Comparison of ENCODE assay signal across 1 cellular context in the genomic region with DNA sequence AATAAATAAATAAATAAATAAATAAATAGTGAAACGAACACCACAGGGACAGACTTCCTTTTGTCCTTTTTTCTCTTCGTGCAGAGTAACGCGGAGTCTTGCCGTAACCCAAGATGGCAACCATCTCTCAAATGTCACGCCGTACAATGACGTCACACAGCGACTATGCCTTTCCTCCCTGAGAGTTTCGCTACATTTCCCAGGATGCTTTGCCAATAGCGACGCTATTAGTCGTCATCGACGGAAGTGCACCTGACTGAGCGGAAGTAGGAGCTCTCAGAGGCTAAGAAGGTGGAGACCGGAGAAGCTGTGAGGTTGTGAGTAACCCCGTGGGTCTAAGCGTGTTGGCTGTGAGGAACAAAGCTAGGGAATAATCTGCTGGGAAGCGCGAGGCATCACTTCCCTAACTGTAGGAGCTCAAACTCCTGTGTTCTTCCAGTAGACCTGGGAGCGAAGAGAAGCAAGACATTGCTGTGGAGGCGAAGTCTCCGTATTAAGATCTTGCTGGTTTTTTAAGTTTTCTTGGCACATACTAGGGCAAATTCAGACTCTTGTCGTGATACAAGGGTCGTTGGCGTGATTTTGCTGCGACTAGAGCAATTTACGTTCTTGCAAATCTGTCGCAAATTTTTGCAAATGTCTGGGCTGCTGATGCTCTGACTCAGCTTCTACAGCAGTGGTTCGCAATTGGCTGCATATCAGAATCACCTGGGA.
TF ChIP-seq lines count a peak whose summit lies in the region.

A gene with protein sequence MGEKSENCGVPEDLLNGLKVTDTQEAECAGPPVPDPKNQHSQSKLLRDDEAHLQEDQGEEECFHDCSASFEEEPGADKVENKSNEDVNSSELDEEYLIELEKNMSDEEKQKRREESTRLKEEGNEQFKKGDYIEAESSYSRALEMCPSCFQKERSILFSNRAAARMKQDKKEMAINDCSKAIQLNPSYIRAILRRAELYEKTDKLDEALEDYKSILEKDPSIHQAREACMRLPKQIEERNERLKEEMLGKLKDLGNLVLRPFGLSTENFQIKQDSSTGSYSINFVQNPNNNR (plus strand): TSS at position 263 of the 714 bp plus-strand sequence. CDS start 1,390 bp downstream, outside the sequence.

TF ChIP-seq in GM12878, 131 proteins besides CTCF, POLR2A, EP300 and RAD21 (continued from another document and continues in another):
- TF ChIP-seq, protein P1, sequence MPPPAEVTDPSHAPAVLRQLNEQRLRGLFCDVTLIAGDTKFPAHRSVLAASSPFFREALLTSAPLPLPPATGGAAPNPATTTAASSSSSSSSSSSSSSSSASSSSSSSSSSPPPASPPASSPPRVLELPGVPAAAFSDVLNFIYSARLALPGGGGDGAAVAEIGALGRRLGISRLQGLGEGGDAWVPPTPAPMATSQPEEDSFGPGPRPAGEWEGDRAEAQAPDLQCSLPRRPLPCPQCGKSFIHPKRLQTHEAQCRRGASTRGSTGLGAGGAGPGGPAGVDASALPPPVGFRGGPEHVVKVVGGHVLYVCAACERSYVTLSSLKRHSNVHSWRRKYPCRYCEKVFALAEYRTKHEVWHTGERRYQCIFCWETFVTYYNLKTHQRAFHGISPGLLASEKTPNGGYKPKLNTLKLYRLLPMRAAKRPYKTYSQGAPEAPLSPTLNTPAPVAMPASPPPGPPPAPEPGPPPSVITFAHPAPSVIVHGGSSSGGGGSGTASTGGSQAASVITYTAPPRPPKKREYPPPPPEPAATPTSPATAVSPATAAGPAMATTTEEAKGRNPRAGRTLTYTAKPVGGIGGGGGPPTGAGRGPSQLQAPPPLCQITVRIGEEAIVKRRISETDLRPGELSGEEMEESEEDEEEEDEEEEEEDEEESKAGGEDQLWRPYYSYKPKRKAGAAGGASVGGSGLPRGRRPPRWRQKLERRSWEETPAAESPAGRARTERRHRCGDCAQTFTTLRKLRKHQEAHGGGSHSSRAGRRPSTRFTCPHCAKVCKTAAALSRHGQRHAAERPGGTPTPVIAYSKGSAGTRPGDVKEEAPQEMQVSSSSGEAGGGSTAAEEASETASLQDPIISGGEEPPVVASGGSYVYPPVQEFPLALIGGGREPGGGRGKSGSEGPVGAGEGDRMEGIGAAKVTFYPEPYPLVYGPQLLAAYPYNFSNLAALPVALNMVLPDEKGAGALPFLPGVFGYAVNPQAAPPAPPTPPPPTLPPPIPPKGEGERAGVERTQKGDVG (CRISPR knock-in tag; IDR thresholded peaks at IDR 0.05) = no peak
- TF ChIP-seq BMI1 (IDR thresholded peaks at IDR 0.05; ENCODE audit: borderline replicate concordance) (no peak), ZNF622 (IDR thresholded peaks at IDR 0.05) (no peak), TAF1 (IDR thresholded peaks at IDR 0.05; ENCODE audit: borderline replicate concordance, low read depth, low read length) (peak; percentile 93), KDM1A (IDR thresholded peaks at IDR 0.05; ENCODE audit: borderline replicate concordance) (no peak), ZNF384 (IDR thresholded peaks at IDR 0.05; ENCODE audit: borderline replicate concordance, low read depth, low read length) (no peak), MEF2B (IDR thresholded peaks at IDR 0.05; ENCODE audit: partially characterized antibody, poor library complexity, severe bottlenecking) (peak; percentile 6), BACH1 (IDR thresholded peaks at IDR 0.05; ENCODE audit: borderline replicate concordance) (no peak; the same call in 1 of the 2 replicates), TCF7 (IDR thresholded peaks at IDR 0.05; ENCODE audit: borderline replicate concordance) (no peak), ASH2L (IDR thresholded peaks at IDR 0.05; ENCODE audit: borderline replicate concordance, low read depth) (no peak), DPF2 (IDR thresholded peaks at IDR 0.05) (no peak), PML (IDR thresholded peaks at IDR 0.05; ENCODE audit: low read length) (peak; percentile 97), POU2F2 (IDR thresholded peaks at IDR 0.05; ENCODE audit: borderline replicate concordance, low read depth, low read length) (peak; percentile 83; the same call in 2 of the 3 replicates), NR2C2 (IDR thresholded peaks at IDR 0.05; ENCODE audit: borderline replicate concordance, control insufficient read depth, insufficient read length, low read depth) (no peak), NR2C1 (IDR thresholded peaks at IDR 0.05) (peak; percentile 81), MYB (IDR thresholded peaks at IDR 0.05; ENCODE audit: borderline replicate concordance, low read depth, low read length) (no peak), JUND (IDR thresholded peaks at IDR 0.05; ENCODE audit: low read depth, low read length) (peak; percentile 85; the same call in 1 of the 2 replicates), NFIC (IDR thresholded peaks at IDR 0.05; ENCODE audit: low read depth, low read length) (0 out of 2 replicates have a peak, but pooled peaks have one; percentile 45), HDAC2 (IDR thresholded peaks at IDR 0.05) (no peak), KAT2A (conservative IDR thresholded peaks at IDR 0.05; ENCODE audit: control insufficient read depth, low read depth, low read length) (no peak), MEF2A (IDR thresholded peaks at IDR 0.05; ENCODE audit: insufficient read depth, low read depth, low read length) (no peak), IKZF1 (conservative IDR thresholded peaks at IDR 0.05) (peak; percentile 90), SUPT20H (IDR thresholded peaks at IDR 0.05; ENCODE audit: borderline replicate concordance, control insufficient read depth, low read depth, low read length) (no peak), CHD4 (IDR thresholded peaks at IDR 0.05) (no peak), IKZF2 (IDR thresholded peaks at IDR 0.05) (no peak), CBFB (IDR thresholded peaks at IDR 0.05; ENCODE audit: low read depth) (no peak; the same call in 1 of the 2 replicates), MYC (IDR thresholded peaks at IDR 0.05; ENCODE audit: insufficient read depth, insufficient read length, insufficient replicate concordance, low read length, severe bottlenecking) (no peak), KLF5 (IDR thresholded peaks at IDR 0.05; ENCODE audit: partially characterized antibody) (no peak), EGR1 (IDR thresholded peaks at IDR 0.05; ENCODE audit: borderline replicate concordance in 1 of 2, low read depth in 2 of 2, low read length in 2 of 2) (no peak), RUNX3 (IDR thresholded peaks at IDR 0.05; ENCODE audit: low read length) (no peak), MXI1 (IDR thresholded peaks at IDR 0.05; ENCODE audit: low read depth, low read length) (peak; percentile 89), ZNF207 (IDR thresholded peaks at IDR 0.05; ENCODE audit: borderline replicate concordance) (no peak), SUZ12 (IDR thresholded peaks at IDR 0.05; ENCODE audit: unreplicated experiment) (no peak), GABPA (IDR thresholded peaks at IDR 0.05; ENCODE audit: low read depth) (peak; percentile 95), ZZZ3 (IDR thresholded peaks at IDR 0.05; ENCODE audit: control insufficient read depth, insufficient read length, low read depth) (no peak), HDAC6 (IDR thresholded peaks at IDR 0.05; ENCODE audit: unreplicated experiment) (no peak), WRNIP1 (IDR thresholded peaks at IDR 0.05; ENCODE audit: borderline replicate concordance, low read depth, low read length) (peak; percentile 97; the same call in 1 of the 2 replicates), NBN (IDR thresholded peaks at IDR 0.05) (peak; percentile 100), TARDBP (IDR thresholded peaks at IDR 0.05; ENCODE audit: borderline replicate concordance) (peak; percentile 83; the same call in 1 of the 2 replicates), CHD1 (IDR thresholded peaks at IDR 0.05; ENCODE audit: low read depth, low read length) (no peak), MTA3 (IDR thresholded peaks at IDR 0.05; ENCODE audit: borderline replicate concordance, low read length) (no peak), RB1 (IDR thresholded peaks at IDR 0.05; ENCODE audit: borderline replicate concordance) (peak; percentile 69; the same call in 1 of the 2 replicates), POLR2AphosphoS2 (IDR thresholded peaks at IDR 0.05; ENCODE audit: low read depth, low read length) (peak; percentile 94)
- TF ChIP-seq, protein P2, sequence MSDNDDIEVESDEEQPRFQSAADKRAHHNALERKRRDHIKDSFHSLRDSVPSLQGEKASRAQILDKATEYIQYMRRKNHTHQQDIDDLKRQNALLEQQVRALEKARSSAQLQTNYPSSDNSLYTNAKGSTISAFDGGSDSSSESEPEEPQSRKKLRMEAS (IDR thresholded peaks at IDR 0.05; ENCODE audit: low read depth, low read length) = peak; percentile 71; the same call in 1 of the 2 replicates
- TF ChIP-seq, protein P3, sequence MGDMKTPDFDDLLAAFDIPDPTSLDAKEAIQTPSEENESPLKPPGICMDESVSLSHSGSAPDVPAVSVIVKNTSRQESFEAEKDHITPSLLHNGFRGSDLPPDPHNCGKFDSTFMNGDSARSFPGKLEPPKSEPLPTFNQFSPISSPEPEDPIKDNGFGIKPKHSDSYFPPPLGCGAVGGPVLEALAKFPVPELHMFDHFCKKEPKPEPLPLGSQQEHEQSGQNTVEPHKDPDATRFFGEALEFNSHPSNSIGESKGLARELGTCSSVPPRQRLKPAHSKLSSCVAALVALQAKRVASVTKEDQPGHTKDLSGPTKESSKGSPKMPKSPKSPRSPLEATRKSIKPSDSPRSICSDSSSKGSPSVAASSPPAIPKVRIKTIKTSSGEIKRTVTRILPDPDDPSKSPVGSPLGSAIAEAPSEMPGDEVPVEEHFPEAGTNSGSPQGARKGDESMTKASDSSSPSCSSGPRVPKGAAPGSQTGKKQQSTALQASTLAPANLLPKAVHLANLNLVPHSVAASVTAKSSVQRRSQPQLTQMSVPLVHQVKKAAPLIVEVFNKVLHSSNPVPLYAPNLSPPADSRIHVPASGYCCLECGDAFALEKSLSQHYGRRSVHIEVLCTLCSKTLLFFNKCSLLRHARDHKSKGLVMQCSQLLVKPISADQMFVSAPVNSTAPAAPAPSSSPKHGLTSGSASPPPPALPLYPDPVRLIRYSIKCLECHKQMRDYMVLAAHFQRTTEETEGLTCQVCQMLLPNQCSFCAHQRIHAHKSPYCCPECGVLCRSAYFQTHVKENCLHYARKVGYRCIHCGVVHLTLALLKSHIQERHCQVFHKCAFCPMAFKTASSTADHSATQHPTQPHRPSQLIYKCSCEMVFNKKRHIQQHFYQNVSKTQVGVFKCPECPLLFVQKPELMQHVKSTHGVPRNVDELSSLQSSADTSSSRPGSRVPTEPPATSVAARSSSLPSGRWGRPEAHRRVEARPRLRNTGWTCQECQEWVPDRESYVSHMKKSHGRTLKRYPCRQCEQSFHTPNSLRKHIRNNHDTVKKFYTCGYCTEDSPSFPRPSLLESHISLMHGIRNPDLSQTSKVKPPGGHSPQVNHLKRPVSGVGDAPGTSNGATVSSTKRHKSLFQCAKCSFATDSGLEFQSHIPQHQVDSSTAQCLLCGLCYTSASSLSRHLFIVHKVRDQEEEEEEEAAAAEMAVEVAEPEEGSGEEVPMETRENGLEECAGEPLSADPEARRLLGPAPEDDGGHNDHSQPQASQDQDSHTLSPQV (IDR thresholded peaks at IDR 0.05) = no peak
- TF ChIP-seq, protein P4, sequence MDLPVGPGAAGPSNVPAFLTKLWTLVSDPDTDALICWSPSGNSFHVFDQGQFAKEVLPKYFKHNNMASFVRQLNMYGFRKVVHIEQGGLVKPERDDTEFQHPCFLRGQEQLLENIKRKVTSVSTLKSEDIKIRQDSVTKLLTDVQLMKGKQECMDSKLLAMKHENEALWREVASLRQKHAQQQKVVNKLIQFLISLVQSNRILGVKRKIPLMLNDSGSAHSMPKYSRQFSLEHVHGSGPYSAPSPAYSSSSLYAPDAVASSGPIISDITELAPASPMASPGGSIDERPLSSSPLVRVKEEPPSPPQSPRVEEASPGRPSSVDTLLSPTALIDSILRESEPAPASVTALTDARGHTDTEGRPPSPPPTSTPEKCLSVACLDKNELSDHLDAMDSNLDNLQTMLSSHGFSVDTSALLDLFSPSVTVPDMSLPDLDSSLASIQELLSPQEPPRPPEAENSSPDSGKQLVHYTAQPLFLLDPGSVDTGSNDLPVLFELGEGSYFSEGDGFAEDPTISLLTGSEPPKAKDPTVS (IDR thresholded peaks at IDR 0.05; ENCODE audit: low read depth, low read length) = no peak
- TF ChIP-seq, protein P5, sequence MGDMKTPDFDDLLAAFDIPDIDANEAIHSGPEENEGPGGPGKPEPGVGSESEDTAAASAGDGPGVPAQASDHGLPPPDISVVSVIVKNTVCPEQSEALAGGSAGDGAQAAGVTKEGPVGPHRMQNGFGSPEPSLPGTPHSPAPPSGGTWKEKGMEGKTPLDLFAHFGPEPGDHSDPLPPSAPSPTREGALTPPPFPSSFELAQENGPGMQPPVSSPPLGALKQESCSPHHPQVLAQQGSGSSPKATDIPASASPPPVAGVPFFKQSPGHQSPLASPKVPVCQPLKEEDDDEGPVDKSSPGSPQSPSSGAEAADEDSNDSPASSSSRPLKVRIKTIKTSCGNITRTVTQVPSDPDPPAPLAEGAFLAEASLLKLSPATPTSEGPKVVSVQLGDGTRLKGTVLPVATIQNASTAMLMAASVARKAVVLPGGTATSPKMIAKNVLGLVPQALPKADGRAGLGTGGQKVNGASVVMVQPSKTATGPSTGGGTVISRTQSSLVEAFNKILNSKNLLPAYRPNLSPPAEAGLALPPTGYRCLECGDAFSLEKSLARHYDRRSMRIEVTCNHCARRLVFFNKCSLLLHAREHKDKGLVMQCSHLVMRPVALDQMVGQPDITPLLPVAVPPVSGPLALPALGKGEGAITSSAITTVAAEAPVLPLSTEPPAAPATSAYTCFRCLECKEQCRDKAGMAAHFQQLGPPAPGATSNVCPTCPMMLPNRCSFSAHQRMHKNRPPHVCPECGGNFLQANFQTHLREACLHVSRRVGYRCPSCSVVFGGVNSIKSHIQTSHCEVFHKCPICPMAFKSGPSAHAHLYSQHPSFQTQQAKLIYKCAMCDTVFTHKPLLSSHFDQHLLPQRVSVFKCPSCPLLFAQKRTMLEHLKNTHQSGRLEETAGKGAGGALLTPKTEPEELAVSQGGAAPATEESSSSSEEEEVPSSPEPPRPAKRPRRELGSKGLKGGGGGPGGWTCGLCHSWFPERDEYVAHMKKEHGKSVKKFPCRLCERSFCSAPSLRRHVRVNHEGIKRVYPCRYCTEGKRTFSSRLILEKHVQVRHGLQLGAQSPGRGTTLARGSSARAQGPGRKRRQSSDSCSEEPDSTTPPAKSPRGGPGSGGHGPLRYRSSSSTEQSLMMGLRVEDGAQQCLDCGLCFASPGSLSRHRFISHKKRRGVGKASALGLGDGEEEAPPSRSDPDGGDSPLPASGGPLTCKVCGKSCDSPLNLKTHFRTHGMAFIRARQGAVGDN (IDR thresholded peaks at IDR 0.05) = 0 out of 2 replicates have a peak, but pooled peaks have one; percentile 23
- TF ChIP-seq, protein P6, sequence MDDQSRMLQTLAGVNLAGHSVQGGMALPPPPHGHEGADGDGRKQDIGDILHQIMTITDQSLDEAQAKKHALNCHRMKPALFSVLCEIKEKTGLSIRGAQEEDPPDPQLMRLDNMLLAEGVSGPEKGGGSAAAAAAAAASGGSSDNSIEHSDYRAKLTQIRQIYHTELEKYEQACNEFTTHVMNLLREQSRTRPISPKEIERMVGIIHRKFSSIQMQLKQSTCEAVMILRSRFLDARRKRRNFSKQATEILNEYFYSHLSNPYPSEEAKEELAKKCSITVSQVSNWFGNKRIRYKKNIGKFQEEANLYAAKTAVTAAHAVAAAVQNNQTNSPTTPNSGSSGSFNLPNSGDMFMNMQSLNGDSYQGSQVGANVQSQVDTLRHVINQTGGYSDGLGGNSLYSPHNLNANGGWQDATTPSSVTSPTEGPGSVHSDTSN (IDR thresholded peaks at IDR 0.05; ENCODE audit: insufficient replicate concordance, low read depth, low read length) = no peak
